ENCODE assay signal across 1 cellular context in the genomic region with DNA sequence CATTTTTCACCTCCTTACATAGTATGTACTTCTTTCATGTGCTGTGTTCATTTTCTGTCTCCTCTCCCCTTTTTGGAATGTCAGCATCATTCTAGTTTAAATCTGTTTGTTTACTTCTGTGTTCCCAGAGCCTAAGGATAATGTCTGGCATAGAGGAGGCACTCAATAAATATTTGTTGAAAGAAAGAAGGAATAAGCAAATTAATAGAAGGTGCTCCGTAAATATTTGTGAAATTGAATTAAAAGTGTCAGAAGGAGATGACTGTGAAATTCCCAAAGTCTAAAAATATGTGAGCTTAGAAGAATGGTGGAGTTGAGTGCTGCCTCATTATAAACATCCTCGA.
TF ChIP-seq lines count a peak whose summit lies in the region.

No MANE protein-coding gene starts in this region.

TF ChIP-seq in SK-N-SH treated with all-trans-retinoic acid at 6 μM for 48 hours, 23 proteins besides CTCF, POLR2A, EP300 and RAD21 (continued from another document):
- TF ChIP-seq, protein P1, sequence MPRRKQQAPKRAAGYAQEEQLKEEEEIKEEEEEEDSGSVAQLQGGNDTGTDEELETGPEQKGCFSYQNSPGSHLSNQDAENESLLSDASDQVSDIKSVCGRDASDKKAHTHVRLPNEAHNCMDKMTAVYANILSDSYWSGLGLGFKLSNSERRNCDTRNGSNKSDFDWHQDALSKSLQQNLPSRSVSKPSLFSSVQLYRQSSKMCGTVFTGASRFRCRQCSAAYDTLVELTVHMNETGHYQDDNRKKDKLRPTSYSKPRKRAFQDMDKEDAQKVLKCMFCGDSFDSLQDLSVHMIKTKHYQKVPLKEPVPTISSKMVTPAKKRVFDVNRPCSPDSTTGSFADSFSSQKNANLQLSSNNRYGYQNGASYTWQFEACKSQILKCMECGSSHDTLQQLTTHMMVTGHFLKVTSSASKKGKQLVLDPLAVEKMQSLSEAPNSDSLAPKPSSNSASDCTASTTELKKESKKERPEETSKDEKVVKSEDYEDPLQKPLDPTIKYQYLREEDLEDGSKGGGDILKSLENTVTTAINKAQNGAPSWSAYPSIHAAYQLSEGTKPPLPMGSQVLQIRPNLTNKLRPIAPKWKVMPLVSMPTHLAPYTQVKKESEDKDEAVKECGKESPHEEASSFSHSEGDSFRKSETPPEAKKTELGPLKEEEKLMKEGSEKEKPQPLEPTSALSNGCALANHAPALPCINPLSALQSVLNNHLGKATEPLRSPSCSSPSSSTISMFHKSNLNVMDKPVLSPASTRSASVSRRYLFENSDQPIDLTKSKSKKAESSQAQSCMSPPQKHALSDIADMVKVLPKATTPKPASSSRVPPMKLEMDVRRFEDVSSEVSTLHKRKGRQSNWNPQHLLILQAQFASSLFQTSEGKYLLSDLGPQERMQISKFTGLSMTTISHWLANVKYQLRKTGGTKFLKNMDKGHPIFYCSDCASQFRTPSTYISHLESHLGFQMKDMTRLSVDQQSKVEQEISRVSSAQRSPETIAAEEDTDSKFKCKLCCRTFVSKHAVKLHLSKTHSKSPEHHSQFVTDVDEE (CRISPR knock-in tag; IDR thresholded peaks at IDR 0.05), result no peak
- TF ChIP-seq PPARA (CRISPR knock-in tag; IDR thresholded peaks at IDR 0.05; ENCODE audit: borderline replicate concordance) (no peak), CSDC2 (CRISPR knock-in tag; IDR thresholded peaks at IDR 0.05) (no peak), ISL1 (CRISPR knock-in tag; IDR thresholded peaks at IDR 0.05) (no peak)
- TF ChIP-seq, protein P2, sequence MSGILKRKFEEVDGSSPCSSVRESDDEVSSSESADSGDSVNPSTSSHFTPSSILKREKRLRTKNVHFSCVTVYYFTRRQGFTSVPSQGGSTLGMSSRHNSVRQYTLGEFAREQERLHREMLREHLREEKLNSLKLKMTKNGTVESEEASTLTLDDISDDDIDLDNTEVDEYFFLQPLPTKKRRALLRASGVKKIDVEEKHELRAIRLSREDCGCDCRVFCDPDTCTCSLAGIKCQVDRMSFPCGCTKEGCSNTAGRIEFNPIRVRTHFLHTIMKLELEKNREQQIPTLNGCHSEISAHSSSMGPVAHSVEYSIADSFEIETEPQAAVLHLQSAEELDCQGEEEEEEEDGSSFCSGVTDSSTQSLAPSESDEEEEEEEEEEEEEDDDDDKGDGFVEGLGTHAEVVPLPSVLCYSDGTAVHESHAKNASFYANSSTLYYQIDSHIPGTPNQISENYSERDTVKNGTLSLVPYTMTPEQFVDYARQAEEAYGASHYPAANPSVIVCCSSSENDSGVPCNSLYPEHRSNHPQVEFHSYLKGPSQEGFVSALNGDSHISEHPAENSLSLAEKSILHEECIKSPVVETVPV (CRISPR knock-in tag; IDR thresholded peaks at IDR 0.05), result no peak
